ENCODE assay signal across 18 cellular contexts in the genomic region with DNA sequence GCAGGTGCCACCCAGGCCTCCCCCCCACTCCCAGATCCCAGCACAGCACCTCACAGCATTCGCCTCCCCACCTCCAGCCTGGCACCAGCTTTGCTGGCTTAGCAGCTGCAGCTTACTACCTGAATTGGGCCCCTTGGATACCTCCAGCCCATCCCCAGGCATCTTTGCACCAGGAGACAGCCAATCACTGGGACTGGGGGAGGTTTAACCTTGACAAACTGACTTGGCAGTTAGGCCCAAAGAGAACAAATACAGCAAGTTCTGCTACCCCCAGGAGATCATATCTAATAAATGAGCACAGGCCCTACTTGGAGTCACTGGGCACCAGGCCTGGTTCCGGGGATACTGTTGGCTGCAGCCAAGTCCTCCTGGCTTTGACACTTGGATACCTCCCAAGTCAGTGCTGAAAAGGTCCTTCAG. TPM values are rescaled to one million over a fixed set of nuclear protein-coding genes. Genes with fewer than 3 reads are reported as not detected.
DNase-seq lines count a peak whose midpoint lies in the region; ATAC-seq and TF ChIP-seq lines count a peak whose summit lies in the region.
"Had no signal": no experiment of that assay in that cellular context is flagged by ENCODE, and none has a peak within 500 bp of the region (broad histone marks: within the 10 kb centered on the region; RNA-seq: fewer than 3 reads in every experiment).

No MANE protein-coding gene starts in this region.

- TF ChIP-seq CTCF in VCaP (conservative IDR thresholded peaks at IDR 0.05), result no peak
- TF ChIP-seq CTCF in vagina (IDR thresholded peaks at IDR 0.05), result no peak
- no peak for TF ChIP-seq CTCF in foreskin fibroblast (IDR thresholded peaks at IDR 0.05; ENCODE audit: low read depth, low read length)

- peaks cover 23% of the 10 kb centered on the region for H3K36me3 Mint-ChIP-seq in activated CD4-positive, alpha-beta T cell treated with anti-CD3 and anti-CD28 coated beads for 36 hours (ENCODE audit: low read depth)

- H3K27me3 ChIP-seq in vagina, result no peaks in the 10 kb centered on the region
- H3K27me3 ChIP-seq: gastrocnemius medialis had no signal

- no peaks in the 10 kb centered on the region for H3K9me3 ChIP-seq in vagina
- H3K9me3 ChIP-seq: gastrocnemius medialis had no signal

- H3K4me3 ChIP-seq in vagina (no peak overlapping the region), foreskin fibroblast (ENCODE audit: low read depth in 1 of 2, low read length in 2 of 2) (no peak overlapping the region)
- H3K4me3 ChIP-seq: coronary artery, gastrocnemius medialis had no signal

- H3K27me3 Mint-ChIP-seq in activated CD4-positive, alpha-beta T cell treated with anti-CD3 and anti-CD28 coated beads for 36 hours, result no peaks in the 10 kb centered on the region
- H3K27me3 Mint-ChIP-seq: activated B cell treated with CpG ODN at 0.5 μM for 24 hours; naive thymus-derived CD8-positive, alpha-beta T cell; T-cell had no signal

- DNase-seq in C1 segment of cervical spinal cord (lab: John Stamatoyannopoulos, UW) (peak in 10 of 14 donors; percentile 6 to 65 (median 39)), left cardiac atrium (peak; percentile 32), posterior vena cava (ENCODE audit: low spot score) (peak; percentile 82), vagina (ENCODE audit: extremely low spot score in 2 of 2) (no peak), foreskin fibroblast (no peak)
- no peak for DNase-seq in activated CD4-positive, alpha-beta T cell treated with anti-CD3 and anti-CD28 coated beads for 36 hours
- DNase-seq: activated B cell treated with CpG ODN at 0.5 μM for 24 hours; activated effector memory CD4-positive, alpha-beta T cell treated with anti-CD3 and anti-CD28 coated beads, Interleukin-2, amount 50 U/mL, for 16 hours; gastrocnemius medialis; H9; immature natural killer cell; mammary epithelial cell; naive thymus-derived CD8-positive, alpha-beta T cell; NCI-H1417; T-cell had no signal

- POLR2A ChIA-PET in activated CD4-positive, alpha-beta T cell treated with anti-CD3 and anti-CD28 coated beads for 36 hours (lab: Charles Lee), result no interaction called here

- no peak for TF ChIP-seq POLR2A in vagina (IDR thresholded peaks at IDR 0.05)

- ATAC-seq in left cardiac atrium, result peak; percentile 64 to 92
- no peak for ATAC-seq in HG03520 (IDR thresholded peaks at IDR 0.05; ENCODE audit: unreplicated experiment)
- no peak for ATAC-seq in activated CD4-positive, alpha-beta T cell treated with anti-CD3 and anti-CD28 coated beads for 36 hours
- ATAC-seq: naive thymus-derived CD8-positive, alpha-beta T cell; T-cell had no signal

- H3K9me3 Mint-ChIP-seq in activated CD4-positive, alpha-beta T cell treated with anti-CD3 and anti-CD28 coated beads for 36 hours (ENCODE audit: low read depth), result no peaks in the 10 kb centered on the region
- H3K9me3 Mint-ChIP-seq: activated B cell treated with CpG ODN at 0.5 μM for 24 hours; H9; immature natural killer cell; naive thymus-derived CD8-positive, alpha-beta T cell; T-cell had no signal

- H3K4me1 ChIP-seq in vagina, result no peaks in the 10 kb centered on the region

- no peak overlapping the region for H3K27ac Mint-ChIP-seq in activated CD4-positive, alpha-beta T cell treated with anti-CD3 and anti-CD28 coated beads for 36 hours
- H3K27ac Mint-ChIP-seq: activated B cell treated with CpG ODN at 0.5 μM for 24 hours, immature natural killer cell, T-cell had no signal

- H3K36me3 ChIP-seq in vagina, result peaks cover 0 to 37% of the 10 kb centered on the region in 2 donors

- H3K4me1 Mint-ChIP-seq in activated CD4-positive, alpha-beta T cell treated with anti-CD3 and anti-CD28 coated beads for 36 hours, result no peaks in the 10 kb centered on the region
- H3K4me1 Mint-ChIP-seq: activated B cell treated with CpG ODN at 0.5 μM for 24 hours; immature natural killer cell; naive thymus-derived CD8-positive, alpha-beta T cell; T-cell had no signal

- no peak overlapping the region for H3K4me3 Mint-ChIP-seq in activated CD4-positive, alpha-beta T cell treated with anti-CD3 and anti-CD28 coated beads for 36 hours
- H3K4me3 Mint-ChIP-seq: activated B cell treated with CpG ODN at 0.5 μM for 24 hours; H9; immature natural killer cell; naive thymus-derived CD8-positive, alpha-beta T cell; T-cell had no signal

- intact Hi-C loops in left cardiac atrium (cut with DNase I), result no loop called here
- intact Hi-C loops in posterior vena cava (cut with DNase I), result no loop called here
- intact Hi-C loops in vagina (cut with DNase I), result no loop called here
- intact Hi-C loops in activated CD4-positive, alpha-beta T cell treated with anti-CD3 and anti-CD28 coated beads for 36 hours (cut with DNase I, micrococcal nuclease), result no loop called here

- CTCF ChIA-PET in activated CD4-positive, alpha-beta T cell treated with anti-CD3 and anti-CD28 coated beads for 36 hours (lab: Charles Lee), result interaction anchor here (0.7 to 1.1 kb wide), 2 partner anchors 9 to 166 kb away, joined by 3 to 4 read pairs; partner anchors contain the start of gene PDRG1

- H3K27ac ChIP-seq in VCaP, result peak overlapping the region; percentile 82
- H3K27ac ChIP-seq in vagina, result no peak overlapping the region
- H3K27ac ChIP-seq: coronary artery, gastrocnemius medialis had no signal

RNA-seq across cellular contexts. Expression of gene PDRG1, which starts 8.8 kb away (rescaled TPM):
- 1 to 10 TPM; 8.8 to 9.6 TPM for total RNA-seq in left cardiac atrium
- 1 to 10 TPM; 5.0 to 5.3 TPM for total RNA-seq in posterior vena cava
- 5.9 TPM for total RNA-seq in vagina
- total RNA-seq in activated CD4-positive, alpha-beta T cell treated with anti-CD3 and anti-CD28 coated beads for 36 hours, result 10 to 100 TPM; 12.8 to 18.4 TPM

RNA-seq across cellular contexts. Expression of gene XKR7, which starts 24.9 kb away (rescaled TPM):
- total RNA-seq in left cardiac atrium (not detected), posterior vena cava (not detected), vagina (not detected)
- under 1 TPM in 1 of 2 experiments, not detected in 1; 0.02 TPM for total RNA-seq in activated CD4-positive, alpha-beta T cell treated with anti-CD3 and anti-CD28 coated beads for 36 hours
- total RNA-seq: gastrocnemius medialis; mammary epithelial cell; naive thymus-derived CD8-positive, alpha-beta T cell; T-cell had no signal

Comparison
In these comparisons a context has a peak if more than half of its experiments do, and no peak if none do; other contexts are left out.
1. DNase-seq: peak in C1 segment of cervical spinal cord (10 of 14), left cardiac atrium (single experiment) and posterior vena cava (single experiment); none in vagina (0 of 2), activated CD4-positive, alpha-beta T cell treated with anti-CD3 and anti-CD28 coated beads for 36 hours (single experiment) and foreskin fibroblast (0 of 2).
2. ATAC-seq: peak in left cardiac atrium (2 of 2); none in HG03520 (single experiment) and activated CD4-positive, alpha-beta T cell treated with anti-CD3 and anti-CD28 coated beads for 36 hours (single experiment).